ENCODE assay signal across 14 cellular contexts in genomic region chr9:126480810-126481209, GRCh38.
"Had no signal": no experiment of that assay in that cellular context is flagged by ENCODE, and none has a peak within 500 bp of the region (broad histone marks: within the 10 kb centered on the region; RNA-seq: fewer than 3 reads in every experiment).

No MANE protein-coding gene starts in this region.

- H3K4me3 ChIP-seq: transverse colon had no signal

- H3K4me3 Mint-ChIP-seq: activated naive CD4-positive, alpha-beta T cell treated with anti-CD3 and anti-CD28 coated beads for 36 hours; activated T-helper 17 cell treated with anti-CD3 and anti-CD28 coated beads, Interleukin-2, amount 50 U/mL, for 72 hours; memory B cell; natural killer cell treated with Interleukin-12 subunit alpha and Interleukin-12 subunit beta and Interleukin-15 and Interleukin-18, amount 100 ng/mL, for 72 hours; T-helper 1 cell treated with Interleukin-12 subunit alpha and Interleukin-12 subunit beta and Interleukin-4 antibody, amounts not matched to agents 30 μg/mL and 1 μg/mL, for 36 hours; WTC11 had no signal

- H3K36me3 ChIP-seq: brain microvascular endothelial cell, transverse colon had no signal

- H3K36me3 Mint-ChIP-seq: natural killer cell treated with Interleukin-12 subunit alpha and Interleukin-12 subunit beta and Interleukin-15 and Interleukin-18, amount 100 ng/mL, for 72 hours had no signal

- DNase-seq: activated CD4-positive, alpha-beta T cell treated with anti-CD3 and anti-CD28 coated beads for 48 hours; activated CD8-positive, alpha-beta memory T cell treated with anti-CD3 and anti-CD28 coated beads for 24 hours; activated naive CD4-positive, alpha-beta T cell treated with anti-CD3 and anti-CD28 coated beads for 36 hours; brain microvascular endothelial cell; cerebellar nuclear complex; dermis blood vessel endothelial cell; stimulated activated CD4-positive, alpha-beta T cell treated with anti-CD3 and anti-CD28 coated beads, Interleukin-4, amount 100 ng/mL, for 1 hour; transverse colon had no signal

- H3K27me3 Mint-ChIP-seq: activated T-helper 17 cell treated with anti-CD3 and anti-CD28 coated beads, Interleukin-2, amount 50 U/mL, for 72 hours had no signal

- H3K27me3 ChIP-seq: brain microvascular endothelial cell, transverse colon had no signal

- H3K4me1 ChIP-seq: transverse colon had no signal

- H3K27ac ChIP-seq: brain microvascular endothelial cell, transverse colon had no signal

- H3K27ac Mint-ChIP-seq: activated naive CD4-positive, alpha-beta T cell treated with anti-CD3 and anti-CD28 coated beads for 36 hours; activated T-helper 17 cell treated with anti-CD3 and anti-CD28 coated beads, Interleukin-2, amount 50 U/mL, for 72 hours; memory B cell; natural killer cell treated with Interleukin-12 subunit alpha and Interleukin-12 subunit beta and Interleukin-15 and Interleukin-18, amount 100 ng/mL, for 72 hours; T-helper 1 cell treated with Interleukin-12 subunit alpha and Interleukin-12 subunit beta and Interleukin-4 antibody, amounts not matched to agents 30 μg/mL and 1 μg/mL, for 36 hours; WTC11 had no signal

- H3K9me3 Mint-ChIP-seq: activated T-helper 17 cell treated with anti-CD3 and anti-CD28 coated beads, Interleukin-2, amount 50 U/mL, for 72 hours; natural killer cell treated with Interleukin-12 subunit alpha and Interleukin-12 subunit beta and Interleukin-15 and Interleukin-18, amount 100 ng/mL, for 72 hours had no signal

- H3K9me3 ChIP-seq: transverse colon had no signal

- ATAC-seq: activated T-helper 17 cell treated with anti-CD3 and anti-CD28 coated beads, Interleukin-2, amount 50 U/mL, for 72 hours; left lobe of liver; natural killer cell treated with Interleukin-12 subunit alpha and Interleukin-12 subunit beta and Interleukin-15 and Interleukin-18, amount 100 ng/mL, for 72 hours; WTC11 had no signal
